ENCODE assay signal across 1 cellular context in the genomic region with DNA sequence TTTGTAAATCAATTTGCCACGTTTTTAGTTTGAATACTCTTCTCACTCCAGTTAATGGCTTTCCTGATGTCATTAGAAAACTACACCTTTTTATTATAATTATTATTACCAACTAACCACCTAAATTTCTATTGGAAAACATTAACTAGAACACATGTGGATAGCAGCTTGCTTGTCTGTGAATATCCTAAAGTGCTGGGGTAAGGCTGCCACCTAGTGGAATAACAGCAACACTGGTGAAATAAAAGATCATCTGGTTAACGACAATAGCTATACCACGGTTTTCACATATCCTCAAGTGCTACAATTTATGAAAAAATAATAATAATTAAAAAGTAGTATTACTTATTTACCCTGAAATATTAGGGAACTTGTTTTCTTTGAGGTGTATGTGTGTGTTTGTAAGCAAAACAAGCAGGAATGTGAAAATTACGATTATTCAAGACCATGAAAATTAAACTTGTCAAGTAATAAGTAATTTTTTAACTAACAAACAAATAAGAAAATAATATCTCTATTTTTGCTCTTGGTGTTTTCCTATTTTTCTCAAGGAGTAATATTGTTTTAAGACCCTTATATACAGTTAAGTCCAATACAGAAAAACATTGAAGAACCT.
TF ChIP-seq lines count a peak whose summit lies in the region.

No MANE protein-coding gene starts in this region.

TF ChIP-seq in GM23338, 12 proteins besides CTCF, POLR2A, EP300 and RAD21 (continued from another document):
- TF ChIP-seq, protein P1, sequence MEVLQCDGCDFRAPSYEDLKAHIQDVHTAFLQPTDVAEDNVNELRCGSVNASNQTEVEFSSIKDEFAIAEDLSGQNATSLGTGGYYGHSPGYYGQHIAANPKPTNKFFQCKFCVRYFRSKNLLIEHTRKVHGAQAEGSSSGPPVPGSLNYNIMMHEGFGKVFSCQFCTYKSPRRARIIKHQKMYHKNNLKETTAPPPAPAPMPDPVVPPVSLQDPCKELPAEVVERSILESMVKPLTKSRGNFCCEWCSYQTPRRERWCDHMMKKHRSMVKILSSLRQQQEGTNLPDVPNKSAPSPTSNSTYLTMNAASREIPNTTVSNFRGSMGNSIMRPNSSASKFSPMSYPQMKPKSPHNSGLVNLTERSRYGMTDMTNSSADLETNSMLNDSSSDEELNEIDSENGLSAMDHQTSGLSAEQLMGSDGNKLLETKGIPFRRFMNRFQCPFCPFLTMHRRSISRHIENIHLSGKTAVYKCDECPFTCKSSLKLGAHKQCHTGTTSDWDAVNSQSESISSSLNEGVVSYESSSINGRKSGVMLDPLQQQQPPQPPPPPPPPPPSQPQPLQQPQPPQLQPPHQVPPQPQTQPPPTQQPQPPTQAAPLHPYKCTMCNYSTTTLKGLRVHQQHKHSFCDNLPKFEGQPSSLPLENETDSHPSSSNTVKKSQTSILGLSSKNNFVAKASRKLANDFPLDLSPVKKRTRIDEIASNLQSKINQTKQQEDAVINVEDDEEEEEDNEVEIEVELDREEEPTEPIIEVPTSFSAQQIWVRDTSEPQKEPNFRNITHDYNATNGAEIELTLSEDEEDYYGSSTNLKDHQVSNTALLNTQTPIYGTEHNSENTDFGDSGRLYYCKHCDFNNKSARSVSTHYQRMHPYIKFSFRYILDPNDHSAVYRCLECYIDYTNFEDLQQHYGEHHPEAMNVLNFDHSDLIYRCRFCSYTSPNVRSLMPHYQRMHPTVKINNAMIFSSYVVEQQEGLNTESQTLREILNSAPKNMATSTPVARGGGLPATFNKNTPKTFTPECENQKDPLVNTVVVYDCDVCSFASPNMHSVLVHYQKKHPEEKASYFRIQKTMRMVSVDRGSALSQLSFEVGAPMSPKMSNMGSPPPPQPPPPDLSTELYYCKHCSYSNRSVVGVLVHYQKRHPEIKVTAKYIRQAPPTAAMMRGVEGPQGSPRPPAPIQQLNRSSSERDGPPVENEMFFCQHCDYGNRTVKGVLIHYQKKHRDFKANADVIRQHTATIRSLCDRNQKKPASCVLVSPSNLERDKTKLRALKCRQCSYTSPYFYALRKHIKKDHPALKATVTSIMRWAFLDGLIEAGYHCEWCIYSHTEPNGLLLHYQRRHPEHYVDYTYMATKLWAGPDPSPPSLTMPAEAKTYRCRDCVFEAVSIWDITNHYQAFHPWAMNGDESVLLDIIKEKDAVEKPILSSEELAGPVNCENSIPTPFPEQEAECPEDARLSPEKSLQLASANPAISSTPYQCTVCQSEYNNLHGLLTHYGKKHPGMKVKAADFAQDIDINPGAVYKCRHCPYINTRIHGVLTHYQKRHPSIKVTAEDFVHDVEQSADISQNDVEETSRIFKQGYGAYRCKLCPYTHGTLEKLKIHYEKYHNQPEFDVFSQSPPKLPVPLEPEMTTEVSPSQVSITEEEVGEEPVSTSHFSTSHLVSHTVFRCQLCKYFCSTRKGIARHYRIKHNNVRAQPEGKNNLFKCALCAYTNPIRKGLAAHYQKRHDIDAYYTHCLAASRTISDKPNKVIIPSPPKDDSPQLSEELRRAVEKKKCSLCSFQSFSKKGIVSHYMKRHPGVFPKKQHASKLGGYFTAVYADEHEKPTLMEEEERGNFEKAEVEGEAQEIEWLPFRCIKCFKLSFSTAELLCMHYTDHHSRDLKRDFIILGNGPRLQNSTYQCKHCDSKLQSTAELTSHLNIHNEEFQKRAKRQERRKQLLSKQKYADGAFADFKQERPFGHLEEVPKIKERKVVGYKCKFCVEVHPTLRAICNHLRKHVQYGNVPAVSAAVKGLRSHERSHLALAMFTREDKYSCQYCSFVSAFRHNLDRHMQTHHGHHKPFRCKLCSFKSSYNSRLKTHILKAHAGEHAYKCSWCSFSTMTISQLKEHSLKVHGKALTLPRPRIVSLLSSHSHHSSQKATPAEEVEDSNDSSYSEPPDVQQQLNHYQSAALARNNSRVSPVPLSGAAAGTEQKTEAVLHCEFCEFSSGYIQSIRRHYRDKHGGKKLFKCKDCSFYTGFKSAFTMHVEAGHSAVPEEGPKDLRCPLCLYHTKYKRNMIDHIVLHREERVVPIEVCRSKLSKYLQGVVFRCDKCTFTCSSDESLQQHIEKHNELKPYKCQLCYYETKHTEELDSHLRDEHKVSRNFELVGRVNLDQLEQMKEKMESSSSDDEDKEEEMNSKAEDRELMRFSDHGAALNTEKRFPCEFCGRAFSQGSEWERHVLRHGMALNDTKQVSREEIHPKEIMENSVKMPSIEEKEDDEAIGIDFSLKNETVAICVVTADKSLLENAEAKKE (CRISPR knock-in tag; IDR thresholded peaks at IDR 0.05) = no peak
- TF ChIP-seq EZH2 (IDR thresholded peaks at IDR 0.05; ENCODE audit: low read depth, unreplicated experiment) (no peak), EZH2phosphoT487 (IDR thresholded peaks at IDR 0.05; ENCODE audit: unreplicated experiment) (no peak), JUNB (IDR thresholded peaks at IDR 0.05; ENCODE audit: unreplicated experiment) (no peak), STAT1 (IDR thresholded peaks at IDR 0.05; ENCODE audit: unreplicated experiment) (no peak), POLR2AphosphoS5 (IDR thresholded peaks at IDR 0.05; ENCODE audit: low read depth) (no peak), ZNF331 (CRISPR knock-in tag; IDR thresholded peaks at IDR 0.05; ENCODE audit: low read depth) (no peak), ZNF114 (CRISPR knock-in tag; IDR thresholded peaks at IDR 0.05) (no peak), CREB1 (CRISPR knock-in tag; IDR thresholded peaks at IDR 0.05; ENCODE audit: low read depth) (no peak)
- TF ChIP-seq, protein P2, sequence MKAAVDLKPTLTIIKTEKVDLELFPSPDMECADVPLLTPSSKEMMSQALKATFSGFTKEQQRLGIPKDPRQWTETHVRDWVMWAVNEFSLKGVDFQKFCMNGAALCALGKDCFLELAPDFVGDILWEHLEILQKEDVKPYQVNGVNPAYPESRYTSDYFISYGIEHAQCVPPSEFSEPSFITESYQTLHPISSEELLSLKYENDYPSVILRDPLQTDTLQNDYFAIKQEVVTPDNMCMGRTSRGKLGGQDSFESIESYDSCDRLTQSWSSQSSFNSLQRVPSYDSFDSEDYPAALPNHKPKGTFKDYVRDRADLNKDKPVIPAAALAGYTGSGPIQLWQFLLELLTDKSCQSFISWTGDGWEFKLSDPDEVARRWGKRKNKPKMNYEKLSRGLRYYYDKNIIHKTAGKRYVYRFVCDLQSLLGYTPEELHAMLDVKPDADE (IDR thresholded peaks at IDR 0.05) = no peak
- TF ChIP-seq, protein P3, sequence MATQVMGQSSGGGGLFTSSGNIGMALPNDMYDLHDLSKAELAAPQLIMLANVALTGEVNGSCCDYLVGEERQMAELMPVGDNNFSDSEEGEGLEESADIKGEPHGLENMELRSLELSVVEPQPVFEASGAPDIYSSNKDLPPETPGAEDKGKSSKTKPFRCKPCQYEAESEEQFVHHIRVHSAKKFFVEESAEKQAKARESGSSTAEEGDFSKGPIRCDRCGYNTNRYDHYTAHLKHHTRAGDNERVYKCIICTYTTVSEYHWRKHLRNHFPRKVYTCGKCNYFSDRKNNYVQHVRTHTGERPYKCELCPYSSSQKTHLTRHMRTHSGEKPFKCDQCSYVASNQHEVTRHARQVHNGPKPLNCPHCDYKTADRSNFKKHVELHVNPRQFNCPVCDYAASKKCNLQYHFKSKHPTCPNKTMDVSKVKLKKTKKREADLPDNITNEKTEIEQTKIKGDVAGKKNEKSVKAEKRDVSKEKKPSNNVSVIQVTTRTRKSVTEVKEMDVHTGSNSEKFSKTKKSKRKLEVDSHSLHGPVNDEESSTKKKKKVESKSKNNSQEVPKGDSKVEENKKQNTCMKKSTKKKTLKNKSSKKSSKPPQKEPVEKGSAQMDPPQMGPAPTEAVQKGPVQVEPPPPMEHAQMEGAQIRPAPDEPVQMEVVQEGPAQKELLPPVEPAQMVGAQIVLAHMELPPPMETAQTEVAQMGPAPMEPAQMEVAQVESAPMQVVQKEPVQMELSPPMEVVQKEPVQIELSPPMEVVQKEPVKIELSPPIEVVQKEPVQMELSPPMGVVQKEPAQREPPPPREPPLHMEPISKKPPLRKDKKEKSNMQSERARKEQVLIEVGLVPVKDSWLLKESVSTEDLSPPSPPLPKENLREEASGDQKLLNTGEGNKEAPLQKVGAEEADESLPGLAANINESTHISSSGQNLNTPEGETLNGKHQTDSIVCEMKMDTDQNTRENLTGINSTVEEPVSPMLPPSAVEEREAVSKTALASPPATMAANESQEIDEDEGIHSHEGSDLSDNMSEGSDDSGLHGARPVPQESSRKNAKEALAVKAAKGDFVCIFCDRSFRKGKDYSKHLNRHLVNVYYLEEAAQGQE (IDR thresholded peaks at IDR 0.05; ENCODE audit: unreplicated experiment) = no peak
